In the genomic region with DNA sequence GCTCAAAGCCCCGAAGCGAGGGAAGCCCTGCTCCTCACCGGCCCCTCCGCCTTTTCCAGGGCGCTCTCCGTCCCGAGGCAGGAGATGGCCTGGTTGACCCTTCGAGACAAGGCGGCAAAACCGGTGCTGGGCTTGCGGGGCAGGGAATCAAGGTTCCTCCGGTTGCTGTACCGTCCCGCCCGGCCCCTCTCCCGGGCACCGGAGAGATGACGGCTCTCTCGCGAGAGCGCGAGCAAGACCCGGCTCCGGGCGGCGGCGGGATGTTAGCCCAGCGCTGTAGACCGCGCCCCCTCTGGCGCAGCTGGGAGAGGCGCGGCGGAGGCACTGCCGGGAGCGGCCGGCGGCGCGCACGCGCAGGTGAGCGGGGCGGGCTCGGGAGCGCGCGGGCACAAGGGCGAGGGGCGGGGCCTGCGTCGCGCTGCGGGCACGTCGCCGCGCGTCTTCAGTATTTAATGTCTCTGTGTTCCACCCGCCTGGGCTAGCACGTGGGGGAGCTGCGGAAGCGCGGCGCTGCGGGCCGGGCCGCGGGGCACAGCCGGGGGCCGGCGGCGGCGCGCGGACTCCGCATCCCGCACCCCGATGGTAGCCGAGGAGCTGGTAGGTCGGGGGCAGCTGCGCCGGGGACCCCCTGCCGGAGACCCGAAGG, we compare ENCODE assay signal across 8 cellular contexts. TPM values are rescaled to one million over a fixed set of nuclear protein-coding genes. Genes with fewer than 3 reads are reported as not detected.
DNase-seq lines count a peak whose midpoint lies in the region; ATAC-seq, FAIRE-seq and TF ChIP-seq lines count a peak whose summit lies in the region.

A gene with protein sequence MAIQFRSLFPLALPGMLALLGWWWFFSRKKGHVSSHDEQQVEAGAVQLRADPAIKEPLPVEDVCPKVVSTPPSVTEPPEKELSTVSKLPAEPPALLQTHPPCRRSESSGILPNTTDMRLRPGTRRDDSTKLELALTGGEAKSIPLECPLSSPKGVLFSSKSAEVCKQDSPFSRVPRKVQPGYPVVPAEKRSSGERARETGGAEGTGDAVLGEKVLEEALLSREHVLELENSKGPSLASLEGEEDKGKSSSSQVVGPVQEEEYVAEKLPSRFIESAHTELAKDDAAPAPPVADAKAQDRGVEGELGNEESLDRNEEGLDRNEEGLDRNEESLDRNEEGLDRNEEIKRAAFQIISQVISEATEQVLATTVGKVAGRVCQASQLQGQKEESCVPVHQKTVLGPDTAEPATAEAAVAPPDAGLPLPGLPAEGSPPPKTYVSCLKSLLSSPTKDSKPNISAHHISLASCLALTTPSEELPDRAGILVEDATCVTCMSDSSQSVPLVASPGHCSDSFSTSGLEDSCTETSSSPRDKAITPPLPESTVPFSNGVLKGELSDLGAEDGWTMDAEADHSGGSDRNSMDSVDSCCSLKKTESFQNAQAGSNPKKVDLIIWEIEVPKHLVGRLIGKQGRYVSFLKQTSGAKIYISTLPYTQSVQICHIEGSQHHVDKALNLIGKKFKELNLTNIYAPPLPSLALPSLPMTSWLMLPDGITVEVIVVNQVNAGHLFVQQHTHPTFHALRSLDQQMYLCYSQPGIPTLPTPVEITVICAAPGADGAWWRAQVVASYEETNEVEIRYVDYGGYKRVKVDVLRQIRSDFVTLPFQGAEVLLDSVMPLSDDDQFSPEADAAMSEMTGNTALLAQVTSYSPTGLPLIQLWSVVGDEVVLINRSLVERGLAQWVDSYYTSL (plus strand): TSS at position 445 of the 646 bp plus-strand sequence. CDS start 20,219 bp downstream, outside the sequence.

- peak; percentile 78 for FAIRE-seq in GM18507 (lab: Jason Lieb, UNC)

- peak within 1 kb of the TSS; percentile 87 for H3K4me3 ChIP-seq in right cardiac atrium (ENCODE audit: low read length)
- H3K4me3 ChIP-seq in rectal smooth muscle tissue (ENCODE audit: low read length) = peak within 1 kb of the TSS; percentile 97
- H3K4me3 ChIP-seq in vagina = peak within 1 kb of the TSS; percentile 87 to 88

- peak in 1 of 2 donors; percentile 75 for TF ChIP-seq POLR2A in vagina (IDR thresholded peaks at IDR 0.05)

- peak; percentile 97 for DNase-seq in GM18507 (ENCODE audit: extremely low spot score, insufficient read length, low read depth)
- DNase-seq in NCI-H1930 (lab: John Stamatoyannopoulos, UW) = peak; percentile 96 to 99
- DNase-seq in anterior cingulate cortex (lab: John Stamatoyannopoulos, UW) = peak; percentile 47 to 96 (median 90)
- peak; percentile 97 to 99 (median 99) for DNase-seq in right cardiac atrium
- DNase-seq in vagina (ENCODE audit: extremely low spot score in 2 of 2) = peak in 1 of 2 donors; percentile 96

- peak; percentile 88 for ATAC-seq in HG02973 (IDR thresholded peaks at IDR 0.05; ENCODE audit: unreplicated experiment)
- peak; percentile 94 for ATAC-seq in right cardiac atrium

- H3K9me3 ChIP-seq in right cardiac atrium (ENCODE audit: control insufficient read depth, low read length) (no peaks in the 10 kb centered on the region), vagina (no peaks in the 10 kb centered on the region)

- no peaks in the 10 kb centered on the region for H3K27me3 ChIP-seq in right cardiac atrium (ENCODE audit: control insufficient read depth, insufficient read depth)
- no peaks in the 10 kb centered on the region for H3K27me3 ChIP-seq in rectal smooth muscle tissue (ENCODE audit: control insufficient read depth, insufficient read depth, low read length)
- H3K27me3 ChIP-seq in vagina = no peaks in the 10 kb centered on the region

- peak in 1 of 3 experiments; percentile 27 for TF ChIP-seq CTCF in vagina (IDR thresholded peaks at IDR 0.05)

- under 1% methylated on average over 85 of the region's 85 CpGs for WGBS in right cardiac atrium

- H3K27ac ChIP-seq in right cardiac atrium (ENCODE audit: low read length) (peak within 1 kb of the TSS; percentile 100), rectal smooth muscle tissue (ENCODE audit: low read depth, low read length) (peak within 1 kb of the TSS; percentile 98), vagina (peak within 1 kb of the TSS; percentile 94)

- H3K36me3 ChIP-seq in rectal smooth muscle tissue (ENCODE audit: control insufficient read depth, insufficient read depth, low read length) (no peaks in the 10 kb centered on the region), vagina (no peaks in the 10 kb centered on the region)

- H3K9ac ChIP-seq in rectal smooth muscle tissue (ENCODE audit: low read length) = peak within 1 kb of the TSS; percentile 96

- H3K4me1 ChIP-seq in right cardiac atrium (ENCODE audit: control insufficient read depth, insufficient read depth, low read length) = no peaks in the 10 kb centered on the region
- H3K4me1 ChIP-seq in rectal smooth muscle tissue (ENCODE audit: control insufficient read depth, insufficient read depth, low read length) = peaks cover 16% of the 10 kb centered on the region
- peaks cover 39% of the 10 kb centered on the region for H3K4me1 ChIP-seq in vagina

- intact Hi-C loops in T-helper 2 cell treated with Interferon-gamma antibody and Interleukin-4, amounts not matched to agents 100 ng/mL and 5 ng/mL, for 36 hours (cut with micrococcal nuclease) = loop anchor here (1.0 to 10.0 kb wide), 7 partner anchors 107 to 1663 kb away; a partner anchor contains a TSS
- intact Hi-C loops in right cardiac atrium (cut with DNase I) = no loop called here
- intact Hi-C loops in vagina (cut with DNase I) = no loop called here

RNA-seq across cellular contexts. Expression of the gene that starts here (rescaled TPM):
- total RNA-seq in T-helper 2 cell treated with Interferon-gamma antibody and Interleukin-4, amounts not matched to agents 100 ng/mL and 5 ng/mL, for 36 hours = 34.2 and 37.7 TPM in 2 replicates
- total RNA-seq in right cardiac atrium (100 to 1,000 TPM in 3 of 4 donors, 10 to 100 TPM in 1; 92.3 to 194 (median 175) TPM), vagina (94.3 TPM)
- 94.4 TPM for polyA plus RNA-seq in right cardiac atrium
